In genomic region chr5:473344-474192, GRCh38 we compare ENCODE assay signal across 1 cellular context.
A peak's percentile ranks its signal among the peaks of the same experiment; 100 is the strongest.
TF ChIP-seq lines count a peak whose summit lies in the region.

No MANE protein-coding gene starts in this region.

TF ChIP-seq in K562, 482 proteins besides CTCF, POLR2A, EP300 and RAD21 (continued from another document):
- no peak for TF ChIP-seq ZBTB5 (IDR thresholded peaks at IDR 0.05)
- TF ChIP-seq ZBTB7A (IDR thresholded peaks at IDR 0.05; ENCODE audit: borderline replicate concordance, control insufficient read depth, low read depth, low read length) = peak; percentile 86; the same call in 1 of the 2 replicates
- TF ChIP-seq POLR3G (IDR thresholded peaks at IDR 0.05; ENCODE audit: extremely low read depth, insufficient read length, insufficient replicate concordance) = no peak
- no peak for TF ChIP-seq FUS (optimal IDR thresholded peaks at IDR 0.05; ENCODE audit: low read depth, low read length)
- no peak for TF ChIP-seq ZNF3 (CRISPR knock-in tag; IDR thresholded peaks at IDR 0.05)
- no peak for TF ChIP-seq SRSF3 (IDR thresholded peaks at IDR 0.05; ENCODE audit: insufficient read depth, low read length)
- TF ChIP-seq, protein P1, sequence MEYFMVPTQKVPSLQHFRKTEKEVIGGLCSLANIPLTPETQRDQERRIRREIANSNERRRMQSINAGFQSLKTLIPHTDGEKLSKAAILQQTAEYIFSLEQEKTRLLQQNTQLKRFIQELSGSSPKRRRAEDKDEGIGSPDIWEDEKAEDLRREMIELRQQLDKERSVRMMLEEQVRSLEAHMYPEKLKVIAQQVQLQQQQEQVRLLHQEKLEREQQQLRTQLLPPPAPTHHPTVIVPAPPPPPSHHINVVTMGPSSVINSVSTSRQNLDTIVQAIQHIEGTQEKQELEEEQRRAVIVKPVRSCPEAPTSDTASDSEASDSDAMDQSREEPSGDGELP (CRISPR knock-in tag; IDR thresholded peaks at IDR 0.05; ENCODE audit: borderline replicate concordance) = no peak
- no peak for TF ChIP-seq TEAD2 (tag; IDR thresholded peaks at IDR 0.05)
- TF ChIP-seq, protein P2, sequence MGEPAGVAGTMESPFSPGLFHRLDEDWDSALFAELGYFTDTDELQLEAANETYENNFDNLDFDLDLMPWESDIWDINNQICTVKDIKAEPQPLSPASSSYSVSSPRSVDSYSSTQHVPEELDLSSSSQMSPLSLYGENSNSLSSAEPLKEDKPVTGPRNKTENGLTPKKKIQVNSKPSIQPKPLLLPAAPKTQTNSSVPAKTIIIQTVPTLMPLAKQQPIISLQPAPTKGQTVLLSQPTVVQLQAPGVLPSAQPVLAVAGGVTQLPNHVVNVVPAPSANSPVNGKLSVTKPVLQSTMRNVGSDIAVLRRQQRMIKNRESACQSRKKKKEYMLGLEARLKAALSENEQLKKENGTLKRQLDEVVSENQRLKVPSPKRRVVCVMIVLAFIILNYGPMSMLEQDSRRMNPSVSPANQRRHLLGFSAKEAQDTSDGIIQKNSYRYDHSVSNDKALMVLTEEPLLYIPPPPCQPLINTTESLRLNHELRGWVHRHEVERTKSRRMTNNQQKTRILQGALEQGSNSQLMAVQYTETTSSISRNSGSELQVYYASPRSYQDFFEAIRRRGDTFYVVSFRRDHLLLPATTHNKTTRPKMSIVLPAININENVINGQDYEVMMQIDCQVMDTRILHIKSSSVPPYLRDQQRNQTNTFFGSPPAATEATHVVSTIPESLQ (CRISPR knock-in tag; IDR thresholded peaks at IDR 0.05) = no peak
- TF ChIP-seq ELK1 (CRISPR knock-in tag; IDR thresholded peaks at IDR 0.05) = no peak
- TF ChIP-seq ZBTB1 (CRISPR knock-in tag; IDR thresholded peaks at IDR 0.05; ENCODE audit: borderline replicate concordance, low read depth) = no peak
- no peak for TF ChIP-seq NEUROD1 (IDR thresholded peaks at IDR 0.05; ENCODE audit: borderline replicate concordance, low read depth, low read length, partially characterized antibody)
- no peak for TF ChIP-seq RBFOX2 (IDR thresholded peaks at IDR 0.05; ENCODE audit: low read depth, low read length)
- TF ChIP-seq XRCC4 (IDR thresholded peaks at IDR 0.05; ENCODE audit: extremely low read depth, insufficient read depth, insufficient read length) = no peak
- no peak for TF ChIP-seq NFE2L1 (tag; IDR thresholded peaks at IDR 0.05; ENCODE audit: borderline replicate concordance, low read depth)
- no peak for TF ChIP-seq ZNF79 (CRISPR knock-in tag; IDR thresholded peaks at IDR 0.05; ENCODE audit: low read depth)
- TF ChIP-seq RNF219 (CRISPR knock-in tag; IDR thresholded peaks at IDR 0.05) = no peak
- TF ChIP-seq NUFIP1 (IDR thresholded peaks at IDR 0.05; ENCODE audit: partially characterized antibody) = no peak
- TF ChIP-seq ZNF384 (IDR thresholded peaks at IDR 0.05; ENCODE audit: low read depth, low read length) = no peak
- TF ChIP-seq, protein P3, sequence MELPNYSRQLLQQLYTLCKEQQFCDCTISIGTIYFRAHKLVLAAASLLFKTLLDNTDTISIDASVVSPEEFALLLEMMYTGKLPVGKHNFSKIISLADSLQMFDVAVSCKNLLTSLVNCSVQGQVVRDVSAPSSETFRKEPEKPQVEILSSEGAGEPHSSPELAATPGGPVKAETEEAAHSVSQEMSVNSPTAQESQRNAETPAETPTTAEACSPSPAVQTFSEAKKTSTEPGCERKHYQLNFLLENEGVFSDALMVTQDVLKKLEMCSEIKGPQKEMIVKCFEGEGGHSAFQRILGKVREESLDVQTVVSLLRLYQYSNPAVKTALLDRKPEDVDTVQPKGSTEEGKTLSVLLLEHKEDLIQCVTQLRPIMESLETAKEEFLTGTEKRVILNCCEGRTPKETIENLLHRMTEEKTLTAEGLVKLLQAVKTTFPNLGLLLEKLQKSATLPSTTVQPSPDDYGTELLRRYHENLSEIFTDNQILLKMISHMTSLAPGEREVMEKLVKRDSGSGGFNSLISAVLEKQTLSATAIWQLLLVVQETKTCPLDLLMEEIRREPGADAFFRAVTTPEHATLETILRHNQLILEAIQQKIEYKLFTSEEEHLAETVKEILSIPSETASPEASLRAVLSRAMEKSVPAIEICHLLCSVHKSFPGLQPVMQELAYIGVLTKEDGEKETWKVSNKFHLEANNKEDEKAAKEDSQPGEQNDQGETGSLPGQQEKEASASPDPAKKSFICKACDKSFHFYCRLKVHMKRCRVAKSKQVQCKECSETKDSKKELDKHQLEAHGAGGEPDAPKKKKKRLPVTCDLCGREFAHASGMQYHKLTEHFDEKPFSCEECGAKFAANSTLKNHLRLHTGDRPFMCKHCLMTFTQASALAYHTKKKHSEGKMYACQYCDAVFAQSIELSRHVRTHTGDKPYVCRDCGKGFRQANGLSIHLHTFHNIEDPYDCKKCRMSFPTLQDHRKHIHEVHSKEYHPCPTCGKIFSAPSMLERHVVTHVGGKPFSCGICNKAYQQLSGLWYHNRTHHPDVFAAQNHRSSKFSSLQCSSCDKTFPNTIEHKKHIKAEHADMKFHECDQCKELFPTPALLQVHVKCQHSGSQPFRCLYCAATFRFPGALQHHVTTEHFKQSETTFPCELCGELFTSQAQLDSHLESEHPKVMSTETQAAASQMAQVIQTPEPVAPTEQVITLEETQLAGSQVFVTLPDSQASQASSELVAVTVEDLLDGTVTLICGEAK (IDR thresholded peaks at IDR 0.05) = 0 out of 2 replicates have a peak, but pooled peaks have one; percentile 17
- TF ChIP-seq, protein P3 (CRISPR knock-in tag; IDR thresholded peaks at IDR 0.05) = no peak
- TF ChIP-seq HDAC6 (IDR thresholded peaks at IDR 0.05; ENCODE audit: low read depth, low read length) = 0 out of 2 replicates have a peak, but pooled peaks have one; percentile 18
- 0 out of 2 replicates have a peak, but pooled peaks have one; percentile 5 for TF ChIP-seq SAFB (IDR thresholded peaks at IDR 0.05; ENCODE audit: borderline replicate concordance, low read depth, low read length)
- peak; percentile 26 for TF ChIP-seq RB1 (IDR thresholded peaks at IDR 0.05; ENCODE audit: low read depth)
- TF ChIP-seq PHF8 (IDR thresholded peaks at IDR 0.05; ENCODE audit: borderline replicate concordance, low read length) = peak; percentile 59; the same call in 1 of the 2 replicates
- TF ChIP-seq, protein P4, sequence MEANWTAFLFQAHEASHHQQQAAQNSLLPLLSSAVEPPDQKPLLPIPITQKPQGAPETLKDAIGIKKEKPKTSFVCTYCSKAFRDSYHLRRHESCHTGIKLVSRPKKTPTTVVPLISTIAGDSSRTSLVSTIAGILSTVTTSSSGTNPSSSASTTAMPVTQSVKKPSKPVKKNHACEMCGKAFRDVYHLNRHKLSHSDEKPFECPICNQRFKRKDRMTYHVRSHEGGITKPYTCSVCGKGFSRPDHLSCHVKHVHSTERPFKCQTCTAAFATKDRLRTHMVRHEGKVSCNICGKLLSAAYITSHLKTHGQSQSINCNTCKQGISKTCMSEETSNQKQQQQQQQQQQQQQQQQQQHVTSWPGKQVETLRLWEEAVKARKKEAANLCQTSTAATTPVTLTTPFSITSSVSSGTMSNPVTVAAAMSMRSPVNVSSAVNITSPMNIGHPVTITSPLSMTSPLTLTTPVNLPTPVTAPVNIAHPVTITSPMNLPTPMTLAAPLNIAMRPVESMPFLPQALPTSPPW (CRISPR knock-in tag; IDR thresholded peaks at IDR 0.05) = peak; percentile 35
